ENCODE assay signal across 9 cellular contexts in the genomic region with DNA sequence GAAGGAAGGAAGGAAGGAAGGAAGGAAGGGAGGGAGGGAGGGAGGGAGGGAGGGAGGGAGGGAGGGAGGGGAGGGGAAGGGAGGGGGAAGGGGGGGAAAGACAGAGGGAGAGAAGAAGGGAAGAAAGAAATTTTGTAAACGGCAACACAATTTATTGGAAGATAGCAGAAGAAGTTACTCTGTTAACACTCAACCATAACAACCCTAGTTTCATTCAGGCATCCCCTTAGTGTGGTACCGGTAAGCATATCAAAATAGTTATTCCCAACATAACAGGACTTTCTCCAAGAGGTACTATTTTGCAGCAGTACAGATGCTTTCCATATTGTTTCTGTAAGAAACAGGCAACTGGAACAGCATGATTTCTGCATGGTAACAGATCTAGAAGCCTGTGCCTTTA.
"Had no signal": no experiment of that assay in that cellular context is flagged by ENCODE, and none has a peak within 500 bp of the region (broad histone marks: within the 10 kb centered on the region; RNA-seq: fewer than 3 reads in every experiment).

No MANE protein-coding gene starts in this region.

- H3K4me2 ChIP-seq: GM23338 had no signal

- H3K27me3 Mint-ChIP-seq: IgD-negative memory B cell had no signal

- H3K4me1 Mint-ChIP-seq: GM23338, H9, IgD-negative memory B cell had no signal

- H3K36me3 Mint-ChIP-seq: IgD-negative memory B cell had no signal

- H2AFZ ChIP-seq: GM23338 had no signal

- H3K9me3 Mint-ChIP-seq: GM23338, H9, HFFc6 had no signal

- FAIRE-seq: H1, H54 had no signal

- H3K27ac Mint-ChIP-seq: GM23338, H9, HFFc6, IgD-negative memory B cell had no signal

- H3K4me3 Mint-ChIP-seq: GM23338, H9, HFFc6, IgD-negative memory B cell had no signal

- DNase-seq: H9, HFFc6, Kasumi-1, KG1 had no signal

- H3K4me3 ChIP-seq: GM23338 had no signal

- H3K27ac ChIP-seq: HL-60 had no signal

- ATAC-seq: GM23338 had no signal
